33 cellular contexts compared by ENCODE assay signal in the genomic region with DNA sequence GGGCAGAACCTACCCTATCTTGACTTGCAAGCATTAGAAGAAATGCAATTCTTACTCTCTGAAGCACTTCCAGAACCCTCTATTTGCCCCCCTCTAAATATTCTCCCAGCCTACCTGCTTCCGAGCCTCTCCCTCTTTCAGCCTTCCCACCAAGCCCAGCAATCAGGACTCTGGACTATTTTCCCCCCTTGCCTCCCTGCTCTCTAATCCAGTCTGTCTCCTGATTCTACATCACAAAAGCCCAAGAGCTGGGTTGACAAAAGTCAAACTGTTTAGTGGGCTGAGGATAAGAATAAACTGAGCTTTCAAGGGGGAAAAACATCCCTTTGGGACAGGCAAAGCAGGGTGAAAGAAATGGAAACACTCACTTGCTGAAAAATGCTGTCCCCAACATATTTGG.
"Had no signal": no experiment of that assay in that cellular context is flagged by ENCODE, and none has a peak within 500 bp of the region (broad histone marks: within the 10 kb centered on the region; RNA-seq: fewer than 3 reads in every experiment).

No MANE protein-coding gene starts in this region.

- H3K27ac Mint-ChIP-seq: activated CD4-positive, alpha-beta memory T cell treated with anti-CD3 and anti-CD28 coated beads, Interleukin-2, amount 10 ng/mL, durations not matched to agents 7 days and 5 days; activated CD4-positive, alpha-beta T cell treated with anti-CD3 and anti-CD28 coated beads for 36 hours; activated CD4-positive, alpha-beta T cell treated with anti-CD3 and anti-CD28 coated beads, Interleukin-2, amount 10 ng/mL, durations not matched to agents 7 days and 5 days; activated CD8-positive, alpha-beta memory T cell treated with anti-CD3 and anti-CD28 coated beads, Interleukin-2, amount 10 ng/mL, durations not matched to agents 7 days and 5 days; activated CD8-positive, alpha-beta T cell treated with anti-CD3 and anti-CD28 coated beads, Interleukin-2, amount 10 ng/mL, durations not matched to agents 7 days and 5 days; activated naive CD4-positive, alpha-beta T cell treated with anti-CD3 and anti-CD28 coated beads, Interleukin-2, amount 10 ng/mL, durations not matched to agents 7 days and 5 days; activated naive CD4-positive, alpha-beta T cell treated with anti-CD3 and anti-CD28 coated beads, Interleukin-2, amount 50 U/mL, for 24 hours; activated naive CD8-positive, alpha-beta T cell; activated naive CD8-positive, alpha-beta T cell treated with anti-CD3 and anti-CD28 coated beads, Interleukin-2, amount 10 ng/mL, durations not matched to agents 7 days and 5 days; activated naive CD8-positive, alpha-beta T cell treated with anti-CD3 and anti-CD28 coated beads, Interleukin-2, amount 50 U/mL, for 24 hours; activated T-cell treated with anti-CD3 and anti-CD28 coated beads, Interleukin-2, amount 50 U/mL, for 24 hours; activated T-helper 2 cell treated with anti-CD3 and anti-CD28 coated beads, Interferon-gamma antibody, Interleukin-2, Interleukin-4, amounts not matched to agents 10 μg/mL and 5 μg/mL and 100 μg/mL, durations not matched to agents 14 hours and 24 hours and 36 hours; brain; T-helper 17 cell had no signal

- ATAC-seq: activated CD4-positive, alpha-beta T cell treated with anti-CD3 and anti-CD28 coated beads for 36 hours; activated CD4-positive, CD25-positive, alpha-beta regulatory T cell treated with anti-CD3 and anti-CD28 coated beads, Interleukin-2, amount 50 U/mL, for 24 hours; activated CD8-positive, alpha-beta memory T cell treated with anti-CD3 and anti-CD28 coated beads, Interleukin-2, amount 10 ng/mL, durations not matched to agents 7 days and 5 days; activated CD8-positive, alpha-beta T cell treated with anti-CD3 and anti-CD28 coated beads, Interleukin-2, amount 10 ng/mL, durations not matched to agents 7 days and 5 days; activated naive CD8-positive, alpha-beta T cell treated with anti-CD3 and anti-CD28 coated beads, Interleukin-2, amount 50 U/mL, for 24 hours; T-helper 17 cell had no signal

- H3K4me3 ChIP-seq: ascending aorta, cardiac muscle cell had no signal

- H3K27ac ChIP-seq: ascending aorta, cardiac muscle cell, VCaP had no signal

- DNase-seq: activated CD4-positive, alpha-beta memory T cell treated with anti-CD3 and anti-CD28 coated beads, Interleukin-2, amount 10 ng/mL, durations not matched to agents 7 days and 5 days; activated CD4-positive, alpha-beta T cell treated with anti-CD3 and anti-CD28 coated beads for 1 hour; activated CD4-positive, alpha-beta T cell treated with anti-CD3 and anti-CD28 coated beads for 36 hours; activated CD4-positive, alpha-beta T cell treated with anti-CD3 and anti-CD28 coated beads for 48 hours; activated CD4-positive, alpha-beta T cell treated with anti-CD3 and anti-CD28 coated beads, Interleukin-2, amount 10 ng/mL, durations not matched to agents 7 days and 5 days; activated CD4-positive, alpha-beta T cell treated with anti-CD3 and anti-CD28 coated beads, Interleukin-2, amount 50 U/mL, for 48 hours; activated CD4-positive, CD25-positive, alpha-beta regulatory T cell; activated CD8-positive, alpha-beta memory T cell treated with anti-CD3 and anti-CD28 coated beads for 24 hours; activated CD8-positive, alpha-beta memory T cell treated with anti-CD3 and anti-CD28 coated beads, Interleukin-2, amount 10 ng/mL, durations not matched to agents 7 days and 5 days; activated CD8-positive, alpha-beta memory T cell treated with anti-CD3 and anti-CD28 coated beads, Interleukin-2, amount 50 U/mL, for 48 hours; activated CD8-positive, alpha-beta T cell treated with anti-CD3 and anti-CD28 coated beads, Interleukin-2, amount 10 ng/mL, durations not matched to agents 7 days and 5 days; activated effector memory CD4-positive, alpha-beta T cell treated with Interleukin-2 at 50 U/mL for 16 hours; activated gamma-delta T cell; activated naive CD4-positive, alpha-beta T cell treated with anti-CD3 and anti-CD28 coated beads, Interleukin-2, amount 10 ng/mL, durations not matched to agents 7 days and 5 days; activated naive CD4-positive, alpha-beta T cell treated with Interleukin-2 at 50 U/mL for 16 hours; activated naive CD8-positive, alpha-beta T cell treated with anti-CD3 and anti-CD28 coated beads, Interleukin-2, amount 10 ng/mL, durations not matched to agents 7 days and 5 days; activated naive CD8-positive, alpha-beta T cell treated with anti-CD3 and anti-CD28 coated beads, Interleukin-2, amount 50 U/mL, for 24 hours; activated T-cell treated with anti-CD3 and anti-CD28 coated beads, Interleukin-2, amount 50 U/mL, for 24 hours; activated T-cell treated with anti-CD3 and anti-CD28 coated beads, Interleukin-2, amount 50 U/mL, for 48 hours; amygdala; anterior cingulate cortex; caudate nucleus; cerebellar nuclear complex; T-helper 17 cell had no signal

- H3K4me1 Mint-ChIP-seq: activated CD4-positive, alpha-beta memory T cell treated with anti-CD3 and anti-CD28 coated beads, Interleukin-2, amount 10 ng/mL, durations not matched to agents 7 days and 5 days; activated CD4-positive, alpha-beta T cell treated with anti-CD3 and anti-CD28 coated beads, Interleukin-2, amount 10 ng/mL, durations not matched to agents 7 days and 5 days; activated CD8-positive, alpha-beta memory T cell treated with anti-CD3 and anti-CD28 coated beads, Interleukin-2, amount 10 ng/mL, durations not matched to agents 7 days and 5 days; activated naive CD4-positive, alpha-beta T cell treated with anti-CD3 and anti-CD28 coated beads, Interleukin-2, amount 10 ng/mL, durations not matched to agents 7 days and 5 days; activated naive CD4-positive, alpha-beta T cell treated with anti-CD3 and anti-CD28 coated beads, Interleukin-2, amount 50 U/mL, for 24 hours; activated naive CD8-positive, alpha-beta T cell treated with anti-CD3 and anti-CD28 coated beads, Interleukin-2, amount 10 ng/mL, durations not matched to agents 7 days and 5 days; activated naive CD8-positive, alpha-beta T cell treated with anti-CD3 and anti-CD28 coated beads, Interleukin-2, amount 50 U/mL, for 24 hours; brain; central memory CD8-positive, alpha-beta T cell; T-helper 17 cell had no signal

- H3K9me3 ChIP-seq: ascending aorta had no signal

- H3K36me3 ChIP-seq: ascending aorta, cardiac muscle cell had no signal

- H3K4me1 ChIP-seq: ascending aorta had no signal

- H3K9me3 Mint-ChIP-seq: activated CD4-positive, alpha-beta memory T cell treated with anti-CD3 and anti-CD28 coated beads, Interleukin-2, amount 10 ng/mL, durations not matched to agents 7 days and 5 days; activated CD4-positive, alpha-beta T cell treated with anti-CD3 and anti-CD28 coated beads, Interleukin-2, amount 10 ng/mL, durations not matched to agents 7 days and 5 days; activated naive CD4-positive, alpha-beta T cell treated with anti-CD3 and anti-CD28 coated beads, Interleukin-2, amount 10 ng/mL, durations not matched to agents 7 days and 5 days; activated naive CD4-positive, alpha-beta T cell treated with anti-CD3 and anti-CD28 coated beads, Interleukin-2, amount 50 U/mL, for 24 hours; activated naive CD8-positive, alpha-beta T cell treated with anti-CD3 and anti-CD28 coated beads, Interleukin-2, amount 10 ng/mL, durations not matched to agents 7 days and 5 days; activated naive CD8-positive, alpha-beta T cell treated with anti-CD3 and anti-CD28 coated beads, Interleukin-2, amount 50 U/mL, for 24 hours; activated T-cell treated with anti-CD3 and anti-CD28 coated beads, Interleukin-2, amount 50 U/mL, for 24 hours; activated T-helper 2 cell treated with anti-CD3 and anti-CD28 coated beads, Interferon-gamma antibody, Interleukin-2, Interleukin-4, amounts not matched to agents 10 μg/mL and 5 μg/mL and 100 μg/mL, durations not matched to agents 14 hours and 24 hours and 36 hours; brain; central memory CD8-positive, alpha-beta T cell had no signal

- H3K27me3 ChIP-seq: ascending aorta, cardiac muscle cell had no signal

- H3K36me3 Mint-ChIP-seq: activated CD8-positive, alpha-beta memory T cell treated with anti-CD3 and anti-CD28 coated beads, Interleukin-2, amount 10 ng/mL, durations not matched to agents 7 days and 5 days; activated naive CD4-positive, alpha-beta T cell treated with anti-CD3 and anti-CD28 coated beads, Interleukin-2, amount 10 ng/mL, durations not matched to agents 7 days and 5 days; activated naive CD4-positive, alpha-beta T cell treated with anti-CD3 and anti-CD28 coated beads, Interleukin-2, amount 50 U/mL, for 24 hours; activated naive CD8-positive, alpha-beta T cell; activated naive CD8-positive, alpha-beta T cell treated with anti-CD3 and anti-CD28 coated beads, Interleukin-2, amount 10 ng/mL, durations not matched to agents 7 days and 5 days; brain had no signal

- H3K4me3 Mint-ChIP-seq: activated CD4-positive, alpha-beta memory T cell treated with anti-CD3 and anti-CD28 coated beads, Interleukin-2, amount 10 ng/mL, durations not matched to agents 7 days and 5 days; activated CD4-positive, alpha-beta T cell treated with anti-CD3 and anti-CD28 coated beads for 36 hours; activated CD4-positive, alpha-beta T cell treated with anti-CD3 and anti-CD28 coated beads, Interleukin-2, amount 10 ng/mL, durations not matched to agents 7 days and 5 days; activated CD8-positive, alpha-beta memory T cell treated with anti-CD3 and anti-CD28 coated beads, Interleukin-2, amount 10 ng/mL, durations not matched to agents 7 days and 5 days; activated CD8-positive, alpha-beta T cell treated with anti-CD3 and anti-CD28 coated beads, Interleukin-2, amount 10 ng/mL, durations not matched to agents 7 days and 5 days; activated naive CD4-positive, alpha-beta T cell treated with anti-CD3 and anti-CD28 coated beads, Interleukin-2, amount 10 ng/mL, durations not matched to agents 7 days and 5 days; activated naive CD4-positive, alpha-beta T cell treated with anti-CD3 and anti-CD28 coated beads, Interleukin-2, amount 50 U/mL, for 24 hours; activated naive CD8-positive, alpha-beta T cell; activated naive CD8-positive, alpha-beta T cell treated with anti-CD3 and anti-CD28 coated beads, Interleukin-2, amount 10 ng/mL, durations not matched to agents 7 days and 5 days; activated naive CD8-positive, alpha-beta T cell treated with anti-CD3 and anti-CD28 coated beads, Interleukin-2, amount 50 U/mL, for 24 hours; activated T-cell treated with anti-CD3 and anti-CD28 coated beads, Interleukin-2, amount 50 U/mL, for 24 hours; brain; central memory CD8-positive, alpha-beta T cell; T-helper 17 cell had no signal
